1 cellular context compared by ENCODE assay signal in the genomic region with DNA sequence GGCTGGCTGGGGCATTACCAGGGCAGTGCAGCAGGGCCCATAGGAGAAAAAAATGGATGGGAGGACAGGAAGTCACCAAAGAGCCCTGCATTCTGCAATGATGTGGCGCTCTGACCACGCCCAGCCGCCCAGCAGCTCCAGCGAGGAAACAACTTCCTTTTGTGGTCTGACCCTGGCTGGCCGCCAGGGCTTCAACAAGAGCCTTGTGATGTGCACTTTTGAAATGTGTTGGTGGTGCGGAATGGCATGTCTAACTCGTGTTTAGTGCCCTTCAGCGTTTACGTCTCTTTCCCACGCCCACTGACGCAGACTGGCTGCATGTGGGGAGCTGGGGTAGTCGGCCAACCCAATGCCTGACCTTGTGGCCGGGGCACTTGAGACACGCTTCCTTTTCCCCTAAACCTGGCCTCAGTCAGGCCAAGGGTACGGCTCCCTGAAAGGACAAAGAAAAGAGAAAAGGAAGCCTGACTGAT.
TF ChIP-seq lines count a peak whose summit lies in the region.

No MANE protein-coding gene starts in this region.

TF ChIP-seq in GM23338, 12 proteins besides CTCF, POLR2A, EP300 and RAD21 (continued from another document):
- TF ChIP-seq, protein P1, sequence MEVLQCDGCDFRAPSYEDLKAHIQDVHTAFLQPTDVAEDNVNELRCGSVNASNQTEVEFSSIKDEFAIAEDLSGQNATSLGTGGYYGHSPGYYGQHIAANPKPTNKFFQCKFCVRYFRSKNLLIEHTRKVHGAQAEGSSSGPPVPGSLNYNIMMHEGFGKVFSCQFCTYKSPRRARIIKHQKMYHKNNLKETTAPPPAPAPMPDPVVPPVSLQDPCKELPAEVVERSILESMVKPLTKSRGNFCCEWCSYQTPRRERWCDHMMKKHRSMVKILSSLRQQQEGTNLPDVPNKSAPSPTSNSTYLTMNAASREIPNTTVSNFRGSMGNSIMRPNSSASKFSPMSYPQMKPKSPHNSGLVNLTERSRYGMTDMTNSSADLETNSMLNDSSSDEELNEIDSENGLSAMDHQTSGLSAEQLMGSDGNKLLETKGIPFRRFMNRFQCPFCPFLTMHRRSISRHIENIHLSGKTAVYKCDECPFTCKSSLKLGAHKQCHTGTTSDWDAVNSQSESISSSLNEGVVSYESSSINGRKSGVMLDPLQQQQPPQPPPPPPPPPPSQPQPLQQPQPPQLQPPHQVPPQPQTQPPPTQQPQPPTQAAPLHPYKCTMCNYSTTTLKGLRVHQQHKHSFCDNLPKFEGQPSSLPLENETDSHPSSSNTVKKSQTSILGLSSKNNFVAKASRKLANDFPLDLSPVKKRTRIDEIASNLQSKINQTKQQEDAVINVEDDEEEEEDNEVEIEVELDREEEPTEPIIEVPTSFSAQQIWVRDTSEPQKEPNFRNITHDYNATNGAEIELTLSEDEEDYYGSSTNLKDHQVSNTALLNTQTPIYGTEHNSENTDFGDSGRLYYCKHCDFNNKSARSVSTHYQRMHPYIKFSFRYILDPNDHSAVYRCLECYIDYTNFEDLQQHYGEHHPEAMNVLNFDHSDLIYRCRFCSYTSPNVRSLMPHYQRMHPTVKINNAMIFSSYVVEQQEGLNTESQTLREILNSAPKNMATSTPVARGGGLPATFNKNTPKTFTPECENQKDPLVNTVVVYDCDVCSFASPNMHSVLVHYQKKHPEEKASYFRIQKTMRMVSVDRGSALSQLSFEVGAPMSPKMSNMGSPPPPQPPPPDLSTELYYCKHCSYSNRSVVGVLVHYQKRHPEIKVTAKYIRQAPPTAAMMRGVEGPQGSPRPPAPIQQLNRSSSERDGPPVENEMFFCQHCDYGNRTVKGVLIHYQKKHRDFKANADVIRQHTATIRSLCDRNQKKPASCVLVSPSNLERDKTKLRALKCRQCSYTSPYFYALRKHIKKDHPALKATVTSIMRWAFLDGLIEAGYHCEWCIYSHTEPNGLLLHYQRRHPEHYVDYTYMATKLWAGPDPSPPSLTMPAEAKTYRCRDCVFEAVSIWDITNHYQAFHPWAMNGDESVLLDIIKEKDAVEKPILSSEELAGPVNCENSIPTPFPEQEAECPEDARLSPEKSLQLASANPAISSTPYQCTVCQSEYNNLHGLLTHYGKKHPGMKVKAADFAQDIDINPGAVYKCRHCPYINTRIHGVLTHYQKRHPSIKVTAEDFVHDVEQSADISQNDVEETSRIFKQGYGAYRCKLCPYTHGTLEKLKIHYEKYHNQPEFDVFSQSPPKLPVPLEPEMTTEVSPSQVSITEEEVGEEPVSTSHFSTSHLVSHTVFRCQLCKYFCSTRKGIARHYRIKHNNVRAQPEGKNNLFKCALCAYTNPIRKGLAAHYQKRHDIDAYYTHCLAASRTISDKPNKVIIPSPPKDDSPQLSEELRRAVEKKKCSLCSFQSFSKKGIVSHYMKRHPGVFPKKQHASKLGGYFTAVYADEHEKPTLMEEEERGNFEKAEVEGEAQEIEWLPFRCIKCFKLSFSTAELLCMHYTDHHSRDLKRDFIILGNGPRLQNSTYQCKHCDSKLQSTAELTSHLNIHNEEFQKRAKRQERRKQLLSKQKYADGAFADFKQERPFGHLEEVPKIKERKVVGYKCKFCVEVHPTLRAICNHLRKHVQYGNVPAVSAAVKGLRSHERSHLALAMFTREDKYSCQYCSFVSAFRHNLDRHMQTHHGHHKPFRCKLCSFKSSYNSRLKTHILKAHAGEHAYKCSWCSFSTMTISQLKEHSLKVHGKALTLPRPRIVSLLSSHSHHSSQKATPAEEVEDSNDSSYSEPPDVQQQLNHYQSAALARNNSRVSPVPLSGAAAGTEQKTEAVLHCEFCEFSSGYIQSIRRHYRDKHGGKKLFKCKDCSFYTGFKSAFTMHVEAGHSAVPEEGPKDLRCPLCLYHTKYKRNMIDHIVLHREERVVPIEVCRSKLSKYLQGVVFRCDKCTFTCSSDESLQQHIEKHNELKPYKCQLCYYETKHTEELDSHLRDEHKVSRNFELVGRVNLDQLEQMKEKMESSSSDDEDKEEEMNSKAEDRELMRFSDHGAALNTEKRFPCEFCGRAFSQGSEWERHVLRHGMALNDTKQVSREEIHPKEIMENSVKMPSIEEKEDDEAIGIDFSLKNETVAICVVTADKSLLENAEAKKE (CRISPR knock-in tag; IDR thresholded peaks at IDR 0.05), result no peak
- TF ChIP-seq ZNF331 (CRISPR knock-in tag; IDR thresholded peaks at IDR 0.05; ENCODE audit: low read depth), result no peak
- TF ChIP-seq POLR2AphosphoS5 (IDR thresholded peaks at IDR 0.05; ENCODE audit: low read depth), result no peak
- no peak for TF ChIP-seq EZH2 (IDR thresholded peaks at IDR 0.05; ENCODE audit: low read depth, unreplicated experiment)
TF ChIP-seq in GM23338: peak in this region for 0.
